In genomic region chr12:110613422-110613770, GRCh38 we compare ENCODE assay signal across 8 cellular contexts. TPM values are rescaled to one million over a fixed set of nuclear protein-coding genes. Genes with fewer than 3 reads are reported as not detected.
DNase-seq lines count a peak whose midpoint lies in the region; ATAC-seq, FAIRE-seq and TF ChIP-seq lines count a peak whose summit lies in the region.
"Not testable (repeated sequence)": the region's sequence is repeated elsewhere in the genome, so short reads cannot be mapped to it uniquely, and the experiment has no call there.

No MANE protein-coding gene starts in this region.

- H3K27ac Mint-ChIP-seq in activated naive CD8-positive, alpha-beta T cell = peak overlapping the region; percentile 81
- H3K27ac Mint-ChIP-seq in natural killer cell treated with Interleukin-12 subunit alpha and Interleukin-12 subunit beta and Interleukin-15 and Interleukin-18, amount 100 ng/mL, for 72 hours = peak overlapping the region in 1 of 2 donors; percentile 47
- peak overlapping the region; percentile 93 for H3K27ac Mint-ChIP-seq in stimulated activated memory B cell treated with anti-CD40 and anti-IgM and Interleukin-4, amounts not matched to agents 10 μg/mL and 1 μg/mL and 100 μg/mL, for 72 hours

- H3K27ac ChIP-seq in HCT116 (ENCODE audit: low read depth, low read length) = peak overlapping the region; percentile 21; the same call in 1 of the 2 replicates
- not testable (repeated sequence) for H3K27ac ChIP-seq in SJCRH30; H1 (ENCODE audit: low read depth, low read length); iPS-18a (ENCODE audit: low read length)

- not testable (repeated sequence) for H3K27me3 ChIP-seq in HCT116 (ENCODE audit: insufficient read depth, low read length); SJCRH30; H1 (replicated peaks in 1 of 4; ENCODE audit: control insufficient read depth in 3 of 4, extremely low read depth in 1 of 4, insufficient read depth in 3 of 4, low read length in 3 of 4); iPS-18a (ENCODE audit: control insufficient read depth, insufficient read depth, low read length)

- H2BK15ac ChIP-seq in H1 (ENCODE audit: low read length) = not testable (repeated sequence)

- not testable (repeated sequence) for H3K14ac ChIP-seq in H1 (ENCODE audit: insufficient read length)

- not testable (repeated sequence) for H3K4me1 Mint-ChIP-seq in activated naive CD8-positive, alpha-beta T cell (ENCODE audit: low read depth); natural killer cell treated with Interleukin-12 subunit alpha and Interleukin-12 subunit beta and Interleukin-15 and Interleukin-18, amount 100 ng/mL, for 72 hours (ENCODE audit: low read depth in 2 of 2)
- H3K4me1 Mint-ChIP-seq in stimulated activated memory B cell treated with anti-CD40 and anti-IgM and Interleukin-4, amounts not matched to agents 10 μg/mL and 1 μg/mL and 100 μg/mL, for 72 hours = peaks cover 45% of the 10 kb centered on the region

- H3K79me2 ChIP-seq in HCT116 (ENCODE audit: insufficient read depth, low read length); H1 (ENCODE audit: control insufficient read depth in 1 of 2, insufficient read depth in 2 of 2, low read length in 2 of 2): not testable (repeated sequence)

- not testable (repeated sequence) for DNase-seq in AG10803 (ENCODE audit: low read depth); HCT116 (ENCODE audit: low read depth, low spot score); SJCRH30; H1 (ENCODE audit: low read depth in 1 of 2, low spot score in 2 of 2)
- DNase-seq in natural killer cell treated with Interleukin-12 subunit alpha and Interleukin-12 subunit beta and Interleukin-15 and Interleukin-18, amount 100 ng/mL, for 72 hours (ENCODE audit: low spot score) = peak; percentile 10

- TF ChIP-seq POLR2A in HCT116 (IDR thresholded peaks at IDR 0.05; ENCODE audit: borderline replicate concordance, extremely low read depth, insufficient read depth, insufficient read length); H1 (IDR thresholded peaks at IDR 0.05; ENCODE audit: control extremely low read depth in 1 of 2, low read depth in 2 of 2, low read length in 2 of 2): not testable (repeated sequence)

- H4K91ac ChIP-seq in H1 (replicated peaks; ENCODE audit: insufficient read length, low read length) = not testable (repeated sequence)

- H4K20me1 ChIP-seq in HCT116 (ENCODE audit: insufficient read depth); H1 (replicated peaks in 1 of 2; ENCODE audit: control insufficient read depth in 1 of 2, insufficient read depth in 2 of 2, low read length in 2 of 2): not testable (repeated sequence)

- CTCF ChIA-PET in HCT116 (lab: Charles Lee) = interaction anchor here (1.1 to 2.3 kb wide), 2 partner anchors 12 to 214 kb away, joined by 3 to 6 read pairs; no protein-coding TSS in a partner anchor
- CTCF ChIA-PET in H1 (lab: Charles Lee; ENCODE audit: partially characterized antibody) = interaction anchor here (0.6 to 1.6 kb wide), 7 partner anchors 9 to 323 kb away, joined by 3 to 7 read pairs (median 3); no protein-coding TSS in a partner anchor

- not testable (repeated sequence) for H2BK120ac ChIP-seq in H1 (replicated peaks; ENCODE audit: low read depth, low read length)

- H3K9me2 ChIP-seq in HCT116 (ENCODE audit: insufficient read depth) = not testable (repeated sequence)

- H3K36me3 ChIP-seq in HCT116 (ENCODE audit: control insufficient read depth in 1 of 2, insufficient read depth in 2 of 2, low read length in 2 of 2); SJCRH30; H1 (ENCODE audit: control insufficient read depth in 2 of 4, insufficient read depth in 4 of 4, low read length in 3 of 4); iPS-18a (ENCODE audit: control insufficient read depth, low read depth, low read length): not testable (repeated sequence)

- TF ChIP-seq EP300 in H1 (IDR thresholded peaks at IDR 0.05; ENCODE audit: borderline replicate concordance in 1 of 2, low read depth in 2 of 2, low read length in 2 of 2) = not testable (repeated sequence)

- POLR2A ChIA-PET in HCT116 (lab: Charles Lee) = not testable (repeated sequence)
- POLR2A ChIA-PET in H1 (lab: Charles Lee; ENCODE audit: partially characterized antibody) = interaction anchor here (0.8 to 2.7 kb wide), 6 partner anchors 9 to 261 kb away, joined by 3 to 13 read pairs (median 4); partner anchors contain the start of genes FAM216A and GPN3

- H3K27me3 Mint-ChIP-seq in activated naive CD8-positive, alpha-beta T cell; natural killer cell treated with Interleukin-12 subunit alpha and Interleukin-12 subunit beta and Interleukin-15 and Interleukin-18, amount 100 ng/mL, for 72 hours; stimulated activated memory B cell treated with anti-CD40 and anti-IgM and Interleukin-4, amounts not matched to agents 10 μg/mL and 1 μg/mL and 100 μg/mL, for 72 hours: not testable (repeated sequence)

- peak overlapping the region; percentile 87 for H3K4me3 ChIP-seq in AG10803 (ENCODE audit: low read length)
- H3K4me3 ChIP-seq in HCT116 (replicated peaks in 1 of 2; ENCODE audit: low read depth in 1 of 2, low read length in 2 of 2) = peak overlapping the region; percentile 84 to 95
- H3K4me3 ChIP-seq in SJCRH30 = peak overlapping the region; percentile 63
- H3K4me3 ChIP-seq in H1 (ENCODE audit: extremely low read depth in 1 of 4, insufficient read depth in 2 of 4, low read depth in 3 of 4, low read length in 4 of 4) = peak overlapping the region; percentile 39 to 72 (median 66)
- peak overlapping the region; percentile 79 for H3K4me3 ChIP-seq in iPS-18a (ENCODE audit: low read length)

- H3K23me2 ChIP-seq in H1 (ENCODE audit: low read depth, low read length) = not testable (repeated sequence)

- H3K9ac ChIP-seq in HCT116 (ENCODE audit: low read length) (peak overlapping the region; percentile 90), H1 (replicated peaks in 1 of 4; ENCODE audit: extremely low read depth in 1 of 4, low read depth in 3 of 4, low read length in 3 of 4) (peak overlapping the region in 2 of 4 experiments; percentile 25 to 41; a peak in 3 of 7 replicates), iPS-18a (ENCODE audit: low read length) (peak overlapping the region; percentile 54)

- not testable (repeated sequence) for FAIRE-seq in H1 (lab: Jason Lieb, UNC)

- TF ChIP-seq RAD21 in HCT116 (IDR thresholded peaks at IDR 0.05; ENCODE audit: low read depth); H1 (IDR thresholded peaks at IDR 0.05 in 1 of 2, conservative IDR thresholded peaks at IDR 0.05 in 1 of 2; ENCODE audit: low read depth in 2 of 2, low read length in 2 of 2): not testable (repeated sequence)

- not testable (repeated sequence) for H2BK20ac ChIP-seq in H1 (ENCODE audit: low read length)

- RAD21 ChIA-PET in HCT116 (lab: Charles Lee; ENCODE audit: low non-redundant PET in 1 of 2, low total read pairs in 2 of 2, uncharacterized antibody in 2 of 2, unreplicated experiment in 2 of 2) = interaction anchor here (1.2 to 1.6 kb wide), 2 partner anchors 182 to 214 kb away, joined by 3 to 6 read pairs; no protein-coding TSS in a partner anchor

- H4K8ac ChIP-seq in H1 (ENCODE audit: extremely low read depth, insufficient read depth, low read length) = not testable (repeated sequence)

- BruUV-seq in HCT116 (replicated peaks; lab: Mats Ljungman, UMichigan) = not testable (repeated sequence)

- peak overlapping the region; percentile 85 for H3K4me3 Mint-ChIP-seq in activated naive CD8-positive, alpha-beta T cell
- H3K4me3 Mint-ChIP-seq in natural killer cell treated with Interleukin-12 subunit alpha and Interleukin-12 subunit beta and Interleukin-15 and Interleukin-18, amount 100 ng/mL, for 72 hours = peak overlapping the region; percentile 66
- peak overlapping the region; percentile 89 for H3K4me3 Mint-ChIP-seq in stimulated activated memory B cell treated with anti-CD40 and anti-IgM and Interleukin-4, amounts not matched to agents 10 μg/mL and 1 μg/mL and 100 μg/mL, for 72 hours

- H3K79me1 ChIP-seq in H1 (ENCODE audit: low read depth, low read length) = not testable (repeated sequence)

- not testable (repeated sequence) for H3K4ac ChIP-seq in H1 (replicated peaks; ENCODE audit: insufficient read length, low read depth, low read length)

- peaks cover 11 to 29% of the 10 kb centered on the region in 2 experiments; a peak in 3 of 4 replicates for H3K4me1 ChIP-seq in HCT116 (ENCODE audit: control insufficient read depth in 1 of 2, insufficient read depth in 2 of 2, low read length in 2 of 2)
- H3K4me1 ChIP-seq in SJCRH30; H1 (replicated peaks in 1 of 4; ENCODE audit: control insufficient read depth in 3 of 4, insufficient read depth in 4 of 4, low read length in 3 of 4); iPS-18a (ENCODE audit: control insufficient read depth, low read depth, low read length): not testable (repeated sequence)

- peak overlapping the region; percentile 99 for H3K4me2 ChIP-seq in HCT116 (ENCODE audit: low read length)
- H3K4me2 ChIP-seq in H1 (ENCODE audit: insufficient read depth in 1 of 2, low read depth in 2 of 2, low read length in 2 of 2) = peak overlapping the region; percentile 81 to 82

- 95% methylated on average over 9 of the region's 12 CpGs; no CpG with 5 or more reads in 1 of the 2 experiments for WGBS in H1 (ENCODE audit: extremely low coverage in 1 of 2, insufficient coverage in 1 of 2, insufficient read length in 1 of 2, insufficient replicate concordance in 2 of 2, low coverage in 1 of 2, low lambda C conversion rate in 2 of 2, missing lambda C conversion rate in 1 of 2), 2 experiments

- not testable (repeated sequence) for H4K5ac ChIP-seq in H1 (ENCODE audit: insufficient read length, low read depth, low read length)

- not testable (repeated sequence) for TF ChIP-seq CTCF in AG10803 (conservative IDR thresholded peaks at IDR 0.05; ENCODE audit: low read length); HCT116 (IDR thresholded peaks at IDR 0.05 in 2 of 3, conservative IDR thresholded peaks at IDR 0.05 in 1 of 3; ENCODE audit: borderline replicate concordance in 1 of 3, insufficient read depth in 1 of 3, low read depth in 2 of 3, low read length in 2 of 3); H1 (IDR thresholded peaks at IDR 0.05; ENCODE audit: control extremely low read depth in 1 of 3, insufficient read depth in 1 of 3, low read depth in 1 of 3, low read length in 3 of 3)

- not testable (repeated sequence) for H3K56ac ChIP-seq in H1 (replicated peaks; ENCODE audit: insufficient read length, low read depth, low read length)

- H2BK12ac ChIP-seq in H1 (ENCODE audit: low read depth, low read length) = not testable (repeated sequence)

- H2AFZ ChIP-seq in HCT116 (ENCODE audit: low read depth, low read length, poor library complexity, severe bottlenecking) = not testable (repeated sequence)
- peak overlapping the region; percentile 82; the same call in 1 of the 2 replicates for H2AFZ ChIP-seq in H1 (ENCODE audit: low read length)

- not testable (repeated sequence) for H2BK5ac ChIP-seq in H1 (ENCODE audit: low read depth, low read length)

- H2AK5ac ChIP-seq in H1 (ENCODE audit: low read depth, low read length) = not testable (repeated sequence)

- intact Hi-C loops in HCT116 (cut with micrococcal nuclease) = loop anchor here (10.0 kb wide), 1 partner anchor 81 kb away; no protein-coding TSS in a partner anchor

- not testable (repeated sequence) for ATAC-seq in HCT116; natural killer cell treated with Interleukin-12 subunit alpha and Interleukin-12 subunit beta and Interleukin-15 and Interleukin-18, amount 100 ng/mL, for 72 hours; stimulated activated memory B cell treated with anti-CD40 and anti-IgM and Interleukin-4, amounts not matched to agents 10 μg/mL and 1 μg/mL and 100 μg/mL, for 72 hours

- H3K23ac ChIP-seq in H1 (ENCODE audit: insufficient read length) = not testable (repeated sequence)

- H3K9me3 Mint-ChIP-seq in activated naive CD8-positive, alpha-beta T cell (ENCODE audit: low read depth); natural killer cell treated with Interleukin-12 subunit alpha and Interleukin-12 subunit beta and Interleukin-15 and Interleukin-18, amount 100 ng/mL, for 72 hours; stimulated activated memory B cell treated with anti-CD40 and anti-IgM and Interleukin-4, amounts not matched to agents 10 μg/mL and 1 μg/mL and 100 μg/mL, for 72 hours: not testable (repeated sequence)

- H3K36me3 Mint-ChIP-seq in activated naive CD8-positive, alpha-beta T cell; natural killer cell treated with Interleukin-12 subunit alpha and Interleukin-12 subunit beta and Interleukin-15 and Interleukin-18, amount 100 ng/mL, for 72 hours; stimulated activated memory B cell treated with anti-CD40 and anti-IgM and Interleukin-4, amounts not matched to agents 10 μg/mL and 1 μg/mL and 100 μg/mL, for 72 hours: not testable (repeated sequence)

- H3K18ac ChIP-seq in H1 (ENCODE audit: extremely low read depth, low read length) = not testable (repeated sequence)

- H3K9me3 ChIP-seq in HCT116 (ENCODE audit: control insufficient read depth in 1 of 2, insufficient read depth in 1 of 2, low read depth in 1 of 2, low read length in 2 of 2); SJCRH30 (replicated peaks); H1 (ENCODE audit: insufficient read depth in 2 of 2, low read depth in 1 of 2, low read length in 1 of 2); iPS-18a (ENCODE audit: control insufficient read depth, low read depth, low read length): not testable (repeated sequence)

RNA-seq across cellular contexts. Expression of gene TCTN1, which starts 0.5 kb away (rescaled TPM):
- 27.0 TPM for total RNA-seq in HCT116 (2021; ENCODE audit: unreplicated experiment)
- polyA plus RNA-seq in HCT116 (2012) = 15.6 and 20.4 TPM in 2 replicates
- 15.1 and 15.7 TPM in 2 replicates for total RNA-seq in SJCRH30 (2014; rRNA removed; shearing (Covaris generic))
- 11.1 and 16.4 TPM in 2 replicates for total RNA-seq in H1 (2021; fragmentation: NEBNext Ultra II Directional; extraction: Animal tissue kit (Norgen Biotek cat#: 25700))
- polyA plus RNA-seq in H1 (2011; rRNA removed) = 14.7 and 20.8 TPM in 2 replicates
- 13.1 TPM for polyA plus RNA-seq in H1 (2011; cell fraction: cytosol; rRNA removed)
- polyA plus RNA-seq in H1 (2011; cell fraction: nucleus; rRNA removed) = 37.2 TPM
- 11.8 to 16.3 TPM (median 13.5 TPM) in 4 replicates for polyA plus RNA-seq in H1 (2012, experiment 1 of 2)
- polyA plus RNA-seq in H1 (2012, experiment 2 of 2) = 6.8 TPM
- polyA plus RNA-seq in H1 (2013, experiment 1 of 2) = 25.7 TPM
- 27.6 TPM for polyA plus RNA-seq in H1 (2013, experiment 2 of 2)
- polyA minus RNA-seq in H1 (2011; rRNA and poly(A)+ RNA removed) = 14.4 and 21.8 TPM in 2 replicates
- polyA minus RNA-seq in H1 (2011; cell fraction: cytosol; rRNA and poly(A)+ RNA removed) = 8.5 TPM
- polyA minus RNA-seq in H1 (2011; cell fraction: nucleus; rRNA and poly(A)+ RNA removed) = 29.4 TPM
- 1 to 10 TPM; 5.0 to 8.9 TPM for total RNA-seq in natural killer cell treated with Interleukin-12 subunit alpha and Interleukin-12 subunit beta and Interleukin-15 and Interleukin-18, amount 100 ng/mL, for 72 hours

RNA-seq across cellular contexts. Expression of gene PPTC7, which starts 30.3 kb away (rescaled TPM):
- total RNA-seq in HCT116 (2021; ENCODE audit: unreplicated experiment) = 25.2 TPM
- 15.0 and 15.4 TPM in 2 replicates for polyA plus RNA-seq in HCT116 (2012)
- total RNA-seq in SJCRH30 (2014; rRNA removed; shearing (Covaris generic)) = 6.6 and 6.9 TPM in 2 replicates
- 15.9 and 16.0 TPM in 2 replicates for total RNA-seq in H1 (2021; fragmentation: NEBNext Ultra II Directional; extraction: Animal tissue kit (Norgen Biotek cat#: 25700))
- polyA plus RNA-seq in H1 (2011; rRNA removed) = 5.2 and 8.1 TPM in 2 replicates
- polyA plus RNA-seq in H1 (2011; cell fraction: cytosol; rRNA removed) = 8.3 TPM
- polyA plus RNA-seq in H1 (2011; cell fraction: nucleus; rRNA removed) = 5.4 TPM
- polyA plus RNA-seq in H1 (2012, experiment 1 of 2) = 6.5 to 9.8 TPM (median 8.0 TPM) in 4 replicates
- polyA plus RNA-seq in H1 (2012, experiment 2 of 2) = 0.94 TPM
- polyA plus RNA-seq in H1 (2013, experiment 1 of 2) = 9.6 TPM
- 9.2 TPM for polyA plus RNA-seq in H1 (2013, experiment 2 of 2)
- polyA minus RNA-seq in H1 (2011; rRNA and poly(A)+ RNA removed) = 20.4 and 22.1 TPM in 2 replicates
- 8.7 TPM for polyA minus RNA-seq in H1 (2011; cell fraction: cytosol; rRNA and poly(A)+ RNA removed)
- 13.1 TPM for polyA minus RNA-seq in H1 (2011; cell fraction: nucleus; rRNA and poly(A)+ RNA removed)
- total RNA-seq in natural killer cell treated with Interleukin-12 subunit alpha and Interleukin-12 subunit beta and Interleukin-15 and Interleukin-18, amount 100 ng/mL, for 72 hours = 10 to 100 TPM; 35.2 to 42.1 TPM
